ENCODE assay signal across 30 cellular contexts in the genomic region with DNA sequence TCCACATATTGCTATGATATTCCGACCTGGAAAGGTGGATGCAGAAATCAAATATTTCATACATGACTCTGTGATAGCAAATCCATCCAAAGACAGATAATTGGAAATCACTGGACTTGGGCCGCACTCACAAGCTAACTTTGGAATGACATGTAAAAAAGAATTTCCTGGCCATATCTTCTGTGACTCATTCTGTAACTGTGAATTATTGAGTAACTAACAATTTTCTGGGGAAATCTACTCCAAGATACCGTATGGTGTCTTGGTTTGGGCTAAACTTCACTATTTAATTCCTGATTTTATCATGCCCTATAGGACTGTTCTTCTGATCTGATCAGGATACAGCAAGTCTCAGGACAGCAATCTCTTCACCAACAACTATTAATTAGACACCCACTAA.
"Had no signal": no experiment of that assay in that cellular context is flagged by ENCODE, and none has a peak within 500 bp of the region (broad histone marks: within the 10 kb centered on the region; RNA-seq: fewer than 3 reads in every experiment).

No MANE protein-coding gene starts in this region.

- H3K4me3 ChIP-seq: lower lobe of right lung, psoas muscle, right atrium auricular region, testis, transverse colon had no signal

- DNase-seq: activated CD4-positive, alpha-beta memory T cell treated with anti-CD3 and anti-CD28 coated beads, Interleukin-2, amount 10 ng/mL, durations not matched to agents 7 days and 5 days; activated CD4-positive, alpha-beta T cell treated with anti-CD3 and anti-CD28 coated beads for 48 hours; activated gamma-delta T cell treated with Interleukin-2 at 50 U/mL for 16 hours; activated naive CD4-positive, alpha-beta T cell treated with anti-CD3 and anti-CD28 coated beads, Interleukin-2, amount 50 U/mL, for 16 hours; activated T-cell treated with anti-CD3 and anti-CD28 coated beads, Interleukin-2, amount 50 U/mL, for 4 hours; amniotic stem cell; brain microvascular endothelial cell; central memory CD4-positive, alpha-beta T cell; dermis blood vessel endothelial cell; effector CD4-positive, alpha-beta T cell; head of caudate nucleus; hypothalamus; immature natural killer cell; kidney; lower lobe of right lung; mesenchymal stem cell; naive thymus-derived CD8-positive, alpha-beta T cell; nucleus accumbens; psoas muscle; stimulated activated CD4-positive, alpha-beta T cell treated with anti-CD3 and anti-CD28 coated beads, Interleukin-2, amount 100 ng/mL, for 48 hours; stimulated activated naive CD4-positive, alpha-beta T cell treated with Interleukin-2 at 50 U/mL for 16 hours; T-helper 9 cell; testis; transverse colon; WERI-Rb-1 had no signal

- ATAC-seq: activated CD4-positive, CD25-positive, alpha-beta regulatory T cell treated with anti-CD3 and anti-CD28 coated beads, Interleukin-2, amount 50 U/mL, for 24 hours; activated T-cell treated with anti-CD3 and anti-CD28 coated beads, Interleukin-2, amount 50 U/mL, for 4 hours; activated T-helper 17 cell treated with anti-CD3 and anti-CD28 coated beads, Interleukin-2, amount 50 U/mL, for 72 hours; lower lobe of right lung; naive thymus-derived CD8-positive, alpha-beta T cell; psoas muscle had no signal

- H3K4me1 ChIP-seq: lower lobe of right lung, parathyroid adenoma, psoas muscle, right atrium auricular region, testis, transverse colon had no signal

- H3K27ac ChIP-seq: brain microvascular endothelial cell, epithelial cell of prostate, lower lobe of right lung, parathyroid adenoma, psoas muscle, right atrium auricular region, testis, transverse colon, WERI-Rb-1 had no signal

- H3K36me3 ChIP-seq: brain microvascular endothelial cell, lower lobe of right lung, right atrium auricular region, transverse colon, WERI-Rb-1 had no signal

- H3K9me3 ChIP-seq: lower lobe of right lung, psoas muscle, right atrium auricular region, testis, transverse colon had no signal

- H3K27me3 ChIP-seq: brain microvascular endothelial cell, right atrium auricular region, testis had no signal
